In the genomic region with DNA sequence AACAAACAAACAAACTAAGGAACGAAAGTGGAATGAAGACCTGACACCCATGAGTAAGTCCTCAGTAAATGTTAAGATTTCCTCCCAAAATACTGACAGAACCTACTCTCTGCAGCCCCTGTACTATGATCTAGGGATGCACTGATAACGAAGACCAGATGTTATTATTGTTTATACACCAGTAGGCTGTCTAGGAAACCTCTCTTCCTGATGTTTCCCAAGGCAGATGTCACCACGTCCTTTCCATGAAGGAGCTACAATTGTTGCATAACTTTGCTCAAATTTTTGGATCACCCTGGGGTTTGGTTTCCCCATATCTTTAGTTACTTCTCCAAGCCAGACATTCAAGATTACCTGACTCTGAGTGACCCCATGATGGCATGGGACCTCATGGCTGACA, we compare ENCODE assay signal across 27 cellular contexts.
DNase-seq lines count a peak whose midpoint lies in the region; ATAC-seq and TF ChIP-seq lines count a peak whose summit lies in the region.
"Had no signal": no experiment of that assay in that cellular context is flagged by ENCODE, and none has a peak within 500 bp of the region (broad histone marks: within the 10 kb centered on the region; RNA-seq: fewer than 3 reads in every experiment).

No MANE protein-coding gene starts in this region.

- H2BK12ac ChIP-seq in neuronal stem cell (ENCODE audit: low read length), result no peak overlapping the region

- H3K9me3 ChIP-seq in right cardiac atrium (ENCODE audit: control insufficient read depth, low read length), result no peaks in the 10 kb centered on the region
- no peaks in the 10 kb centered on the region for H3K9me3 ChIP-seq in neuronal stem cell (replicated peaks in 1 of 2; ENCODE audit: control insufficient read depth in 2 of 2, insufficient read depth in 1 of 2, low read depth in 1 of 2, low read length in 2 of 2)
- H3K9me3 ChIP-seq in stomach, result no peaks in the 10 kb centered on the region
- H3K9me3 ChIP-seq: MG63 had no signal

- no peak overlapping the region for H3K14ac ChIP-seq in neuronal stem cell (ENCODE audit: low read length)

- intact Hi-C loops in Right ventricle myocardium inferior (cut with DNase I), result no loop called here
- intact Hi-C loops in right cardiac atrium (cut with DNase I), result no loop called here
- intact Hi-C loops in stomach (cut with DNase I; ENCODE audit: low total_unique reads), result no loop called here

- TF ChIP-seq EP300 in stomach (IDR thresholded peaks at IDR 0.05), result no peak

- no peak overlapping the region for H2AFZ ChIP-seq in neuronal stem cell (ENCODE audit: low read length)
- H2AFZ ChIP-seq: GM23338 had no signal

- no peaks in the 10 kb centered on the region for H3K79me1 ChIP-seq in neuronal stem cell (ENCODE audit: low read depth, low read length)

- no peak overlapping the region for H3K23ac ChIP-seq in neuronal stem cell (ENCODE audit: low read depth, low read length, poor library complexity)

- no peak overlapping the region for H3K9ac ChIP-seq in neuronal stem cell (ENCODE audit: low read depth, low read length, poor library complexity)

- H4K91ac ChIP-seq in neuronal stem cell (ENCODE audit: low read depth, low read length, poor library complexity), result no peak overlapping the region

- no peak for TF ChIP-seq POLR2A in stomach (IDR thresholded peaks at IDR 0.05)

- 49% methylated on average over 3 of the region's 3 CpGs for WGBS in right cardiac atrium
- WGBS in neuronal stem cell (ENCODE audit: extremely low coverage in 2 of 2, insufficient read length in 2 of 2, insufficient replicate concordance in 1 of 2), 2 donors, result no CpG with 5 or more reads among the region's 3 CpGs
- WGBS in stomach, 5 donors, result 40 to 73% (median 56%) methylated on average over 3 of the region's 3 CpGs

- H3K27ac ChIP-seq in right cardiac atrium (ENCODE audit: low read length), result no peak overlapping the region
- H3K27ac ChIP-seq in neuronal stem cell (replicated peaks; ENCODE audit: low read length), result no peak overlapping the region
- no peak overlapping the region for H3K27ac ChIP-seq in stomach
- H3K27ac ChIP-seq: RWPE1 had no signal

- no peak overlapping the region for H2BK15ac ChIP-seq in neuronal stem cell (ENCODE audit: low read length)

- H3K36me3 ChIP-seq in neuronal stem cell (replicated peaks in 1 of 2; ENCODE audit: control insufficient read depth in 2 of 2, insufficient read depth in 2 of 2, low read length in 2 of 2) (no peaks in the 10 kb centered on the region), stomach (no peaks in the 10 kb centered on the region)
- H3K36me3 ChIP-seq: MG63 had no signal

- H3K4me3 ChIP-seq in right cardiac atrium (ENCODE audit: low read length), result no peak overlapping the region
- H3K4me3 ChIP-seq in neuronal stem cell (ENCODE audit: low read length in 2 of 2), result no peak overlapping the region
- no peak overlapping the region for H3K4me3 ChIP-seq in stomach
- H3K4me3 ChIP-seq: GM12878, GM23338, MG63 had no signal

- H3K4me2 ChIP-seq in neuronal stem cell (ENCODE audit: insufficient read depth, low read length, poor library complexity, severe bottlenecking), result no peak overlapping the region
- H3K4me2 ChIP-seq: GM23338 had no signal

- H3K4me1 ChIP-seq in right cardiac atrium (ENCODE audit: control insufficient read depth, insufficient read depth, low read length) (no peaks in the 10 kb centered on the region), neuronal stem cell (ENCODE audit: control insufficient read depth in 2 of 2, insufficient read depth in 1 of 2, low read depth in 1 of 2, low read length in 2 of 2) (peaks cover 0 to 4% of the 10 kb centered on the region in 2 donors), stomach (peaks cover 0 to 10% (median 0%) of the 10 kb centered on the region in 4 donors)

- H3K27me3 ChIP-seq in right cardiac atrium (ENCODE audit: control insufficient read depth, insufficient read depth) (no peaks in the 10 kb centered on the region), neuronal stem cell (ENCODE audit: control insufficient read depth in 3 of 3, insufficient read depth in 3 of 3, low read depth in 1 of 3, low read length in 3 of 3) (no peaks in the 10 kb centered on the region), stomach (peaks cover 0 to 5% (median 0%) of the 10 kb centered on the region in 3 donors)
- H3K27me3 ChIP-seq: MG63 had no signal

- H2BK5ac ChIP-seq in neuronal stem cell (ENCODE audit: low read length), result no peak overlapping the region

- DNase-seq in Right ventricle myocardium inferior (ENCODE audit: missing footprints) (no peak), right cardiac atrium (no peak), fibroblast of gingiva (ENCODE audit: low read depth) (peak; percentile 4), neuronal stem cell (ENCODE audit: low spot score) (no peak), stomach (no peak), NCI-H1092 (lab: John Stamatoyannopoulos, UW) (no peak), kidney tubule cell (ENCODE audit: low spot score) (no peak), retina (no peak)
- DNase-seq: 8988T; C1 segment of cervical spinal cord; CD4-positive, alpha-beta memory T cell; COR-L47; DMS53; H9; HFFc6; IMR-90; KG1; MG63; NCI-H1417; NCI-H1694; NCI-H2029 treated with DMSO at 0.1 percent for 48 hours; NCI-H2227 treated with DMSO at 0.1 percent for 48 hours; NCI-H526 treated with DMSO at 0.1 percent for 48 hours; SHP77 treated with DMSO at 0.1 percent for 48 hours had no signal

- no peak overlapping the region for H2AK5ac ChIP-seq in neuronal stem cell (ENCODE audit: low read depth, low read length)

- H2BK120ac ChIP-seq in neuronal stem cell (ENCODE audit: low read depth, low read length), result no peak overlapping the region

- ATAC-seq in Right ventricle myocardium inferior, result peak; percentile 31
- ATAC-seq in right cardiac atrium, result no peak
- ATAC-seq: GM12878, GM23338 had no signal

- no peak overlapping the region for H3K4ac ChIP-seq in neuronal stem cell (ENCODE audit: low read length)

- H3K18ac ChIP-seq in neuronal stem cell (ENCODE audit: low read length), result peak overlapping the region; percentile 50

- no peak for TF ChIP-seq CTCF in stomach (IDR thresholded peaks at IDR 0.05)

- no peak overlapping the region for H4K8ac ChIP-seq in neuronal stem cell (ENCODE audit: low read depth, low read length)
